In genomic region chrX:16123222-16123786, GRCh38 we compare ENCODE assay signal across 8 cellular contexts. TPM values are rescaled to one million over a fixed set of nuclear protein-coding genes. Genes with fewer than 3 reads are reported as not detected.
A peak's percentile ranks its signal among the peaks of the same experiment; 100 is the strongest.
DNase-seq lines count a peak whose midpoint lies in the region; ATAC-seq and TF ChIP-seq lines count a peak whose summit lies in the region.

TSS of gene GRPR (plus strand) at chrX:16123565. CDS start at chrX:16123954, 389 bp downstream.

- POLR2A ChIA-PET in GM10248 (lab: Yijun Ruan, JAX) = no interaction called here

- peaks cover 15% of the 10 kb centered on the region for H3K9me3 ChIP-seq in adipocyte (ENCODE audit: control insufficient read depth, low read length)
- no peaks in the 10 kb centered on the region for H3K9me3 ChIP-seq in left ventricle myocardium inferior (replicated peaks)

- CTCF ChIA-PET in GM10248 (lab: Yijun Ruan, JAX) = interaction anchor here (0.7 to 3.3 kb wide), 18 partner anchors 11 to 153 kb away, joined by 3 to 19 read pairs (median 4); no protein-coding TSS in a partner anchor

- peak; percentile 71 for ATAC-seq in HG02588 (IDR thresholded peaks at IDR 0.05; ENCODE audit: unreplicated experiment)

- DNase-seq in GM10248 (ENCODE audit: extremely low spot score) = peak; percentile 38
- DNase-seq in NCI-H1092 (lab: John Stamatoyannopoulos, UW) = peak; percentile 89
- DNase-seq in SKM-1 (lab: John Stamatoyannopoulos, UW; ENCODE audit: unreplicated experiment) = peak; percentile 7
- peak; percentile 92 for DNase-seq in adipocyte (ENCODE audit: low read depth)
- peak; percentile 55 for DNase-seq in left ventricle myocardium inferior
- DNase-seq in pulmonary artery endothelial cell (ENCODE audit: low read depth, low spot score) = peak; percentile 60
- no peak for DNase-seq in cortex of kidney (lab: John Stamatoyannopoulos, UW)

- H3K4me3 ChIP-seq in adipocyte (ENCODE audit: low read length) (no peak within 1 kb of the TSS), left ventricle myocardium inferior (no peak within 1 kb of the TSS)

- H3K4me1 ChIP-seq in adipocyte (ENCODE audit: control insufficient read depth, insufficient read depth, low read length) (no peaks in the 10 kb centered on the region), left ventricle myocardium inferior (no peaks in the 10 kb centered on the region)

- no peaks in the 10 kb centered on the region for H3K36me3 ChIP-seq in adipocyte (ENCODE audit: control insufficient read depth, insufficient read depth, low read length, severe bottlenecking)
- H3K36me3 ChIP-seq in left ventricle myocardium inferior = no peaks in the 10 kb centered on the region

- TF ChIP-seq CTCF in GM10248 (IDR thresholded peaks at IDR 0.05; ENCODE audit: control extremely low read depth, extremely low read depth, low read depth, missing control alignments) = peak; percentile 66
- TF ChIP-seq CTCF in left ventricle myocardium inferior (IDR thresholded peaks at IDR 0.05; ENCODE audit: borderline replicate concordance) = peak; percentile 73

- intact Hi-C loops in left ventricle myocardium inferior (cut with micrococcal nuclease) = no loop called here

- H3K27ac ChIP-seq in left ventricle myocardium inferior (replicated peaks) = no peak within 1 kb of the TSS

- H3K27me3 ChIP-seq in adipocyte (replicated peaks; ENCODE audit: control insufficient read depth, insufficient read depth, low read length) = peaks cover 33% of the 10 kb centered on the region
- H3K27me3 ChIP-seq in left ventricle myocardium inferior (ENCODE audit: low read depth) = no peaks in the 10 kb centered on the region

- H3K9ac ChIP-seq in adipocyte (ENCODE audit: low read length) = no peak within 1 kb of the TSS

RNA-seq across cellular contexts. Expression of gene GRPR, which starts in this region (rescaled TPM):
- total RNA-seq in left ventricle myocardium inferior = 0.30 TPM
- under 0.01 and 0.11 TPM in 2 replicates for total RNA-seq in pulmonary artery endothelial cell

Comparison
In these comparisons a context has a peak if more than half of its experiments do, and no peak if none do; other contexts are left out.
1. Peak in DNase-seq in left ventricle myocardium inferior; RNA of the gene not detected or under 1 TPM.
2. Peak in DNase-seq in pulmonary artery endothelial cell; RNA of the gene not detected or under 1 TPM.